Comparison of ENCODE assay signal across 11 cellular contexts in the genomic region with DNA sequence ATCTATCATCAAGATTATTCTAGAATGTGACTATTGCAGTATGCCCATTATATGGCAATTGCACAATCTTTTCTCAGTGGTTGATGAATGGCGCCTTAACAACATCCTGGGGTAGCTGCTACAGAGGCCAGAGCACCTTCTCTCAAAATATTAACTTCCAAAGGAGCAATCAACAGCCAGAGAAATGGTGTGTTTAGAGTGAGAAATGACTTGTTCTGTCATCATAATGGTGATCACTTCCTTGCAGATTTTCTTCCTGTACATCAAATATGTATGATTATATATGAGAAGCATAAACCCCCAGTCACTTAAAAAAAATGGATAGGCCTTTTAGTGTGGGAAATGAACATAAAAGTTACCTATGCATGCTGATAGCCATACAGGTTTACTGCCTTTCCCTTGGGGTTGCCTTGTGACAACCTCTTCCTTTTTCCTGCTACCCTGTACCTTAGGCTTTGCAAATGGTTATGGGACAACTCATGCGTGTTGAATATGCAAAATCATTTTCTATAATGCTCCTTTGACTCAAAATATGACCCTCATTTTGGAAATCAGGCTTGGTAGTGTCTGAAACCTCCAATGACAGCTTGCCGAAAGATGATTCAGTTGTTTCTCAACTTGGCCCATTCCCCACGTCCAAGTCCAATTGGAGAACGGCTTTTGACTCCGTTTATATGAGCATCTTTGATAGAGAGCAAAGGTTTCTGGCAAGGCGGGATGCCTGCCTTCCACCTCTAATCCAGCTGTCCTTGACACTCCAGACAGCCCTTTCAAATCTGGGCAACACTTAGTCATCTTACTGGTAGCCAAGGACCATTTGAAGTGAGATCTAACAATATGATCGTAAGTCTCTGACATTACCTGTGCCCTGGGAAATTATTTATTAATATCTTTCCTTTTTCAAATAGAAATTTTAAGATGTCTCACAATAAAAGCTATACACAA.
DNase-seq lines count a peak whose midpoint lies in the region; ATAC-seq and TF ChIP-seq lines count a peak whose summit lies in the region.
"Had no signal": no experiment of that assay in that cellular context is flagged by ENCODE, and none has a peak within 500 bp of the region (broad histone marks: within the 10 kb centered on the region; RNA-seq: fewer than 3 reads in every experiment).

No MANE protein-coding gene starts in this region.

- no peaks in the 10 kb centered on the region for H3K79me1 ChIP-seq in trophoblast cell (ENCODE audit: low read length)

- H3K9ac ChIP-seq in trophoblast cell (ENCODE audit: low read length) = no peak overlapping the region

- H4K8ac ChIP-seq in trophoblast cell (ENCODE audit: low read depth, low read length) = no peak overlapping the region

- no peak overlapping the region for H3K14ac ChIP-seq in trophoblast cell (ENCODE audit: low read length)

- H3K9me3 ChIP-seq in trophoblast cell (ENCODE audit: insufficient read depth, low read depth, low read length) (peaks cover 2% of the 10 kb centered on the region), gastroesophageal sphincter (no peaks in the 10 kb centered on the region)
- H3K9me3 ChIP-seq: ascending aorta had no signal

- DNase-seq in trophoblast cell (no peak), NCI-H1694 treated with DMSO at 0.1 percent for 48 hours (lab: John Stamatoyannopoulos, UW) (no peak), ACHN (no peak)
- DNase-seq: HFFc6, PC-3 had no signal

- ATAC-seq in GM19395 (IDR thresholded peaks at IDR 0.05; ENCODE audit: unreplicated experiment) (peak; percentile 85), HG02840 (IDR thresholded peaks at IDR 0.05; ENCODE audit: low FRiP score, unreplicated experiment) (peak; percentile 88), HG03558 (IDR thresholded peaks at IDR 0.05; ENCODE audit: extremely low read depth, unreplicated experiment) (peak; percentile 80), gastroesophageal sphincter (no peak)
- ATAC-seq: PC-3 had no signal

- in situ Hi-C loops in ACHN (cut with HindIII; ENCODE audit: low pct_ligation_motif_present, low pct_unique_long_range_greater_than_20kb, low sequenced_read_pairs) = no loop called here

- no CpG with 5 or more reads among the region's 8 CpGs for WGBS in trophoblast cell (ENCODE audit: extremely low coverage, insufficient coverage, insufficient read length)
- 47 to 60% methylated on average over 6 to 8 of the region's 8 CpGs for WGBS in gastroesophageal sphincter (ENCODE audit: low coverage in 1 of 2), 2 donors

- H3K36me3 ChIP-seq in trophoblast cell (ENCODE audit: control insufficient read depth in 1 of 2, insufficient read depth in 2 of 2, low read length in 2 of 2) = no peaks in the 10 kb centered on the region
- no peaks in the 10 kb centered on the region for H3K36me3 ChIP-seq in gastroesophageal sphincter
- H3K36me3 ChIP-seq: ascending aorta had no signal

- H2BK120ac ChIP-seq in trophoblast cell (ENCODE audit: insufficient read depth, low read length, poor library complexity) = no peak overlapping the region

- no peak overlapping the region for H2AK5ac ChIP-seq in trophoblast cell (ENCODE audit: low read length)

- H3K4me1 ChIP-seq in trophoblast cell (ENCODE audit: control insufficient read depth in 1 of 2, insufficient read depth in 2 of 2, low read length in 2 of 2) (no peaks in the 10 kb centered on the region), gastroesophageal sphincter (peaks cover 0 to 9% (median 2%) of the 10 kb centered on the region in 3 donors)
- H3K4me1 ChIP-seq: ascending aorta had no signal

- H3K23ac ChIP-seq in trophoblast cell (ENCODE audit: low read length) = no peak overlapping the region

- H2BK12ac ChIP-seq in trophoblast cell (ENCODE audit: low read length) = no peak overlapping the region

- no peak overlapping the region for H2AFZ ChIP-seq in trophoblast cell (ENCODE audit: insufficient read depth, low read length, poor library complexity)

- H3K27me3 ChIP-seq in trophoblast cell (ENCODE audit: insufficient read depth, low read length) (no peaks in the 10 kb centered on the region), gastroesophageal sphincter (no peaks in the 10 kb centered on the region)
- H3K27me3 ChIP-seq: ascending aorta had no signal

- H3K27ac ChIP-seq in trophoblast cell (ENCODE audit: low read depth, low read length) = no peak overlapping the region
- H3K27ac ChIP-seq in gastroesophageal sphincter = no peak overlapping the region
- H3K27ac ChIP-seq: ascending aorta had no signal

- no peak for TF ChIP-seq POLR2A in gastroesophageal sphincter (IDR thresholded peaks at IDR 0.05)

- TF ChIP-seq CTCF in GM12875 (IDR thresholded peaks at IDR 0.05; ENCODE audit: borderline replicate concordance, insufficient read depth, low read depth, low read length) = no peak
- no peak for TF ChIP-seq CTCF in gastroesophageal sphincter (IDR thresholded peaks at IDR 0.05)

- no peak overlapping the region for H3K18ac ChIP-seq in trophoblast cell (ENCODE audit: low read length)

- no peak for TF ChIP-seq EP300 in gastroesophageal sphincter (IDR thresholded peaks at IDR 0.05)

- no peak overlapping the region for H4K91ac ChIP-seq in trophoblast cell (ENCODE audit: low read depth, low read length)

- no peak overlapping the region for H3K4ac ChIP-seq in trophoblast cell (ENCODE audit: low read depth, low read length)

- no peak overlapping the region for H3K4me2 ChIP-seq in trophoblast cell (ENCODE audit: low read length)

- H3K4me3 ChIP-seq in GM12875 (ENCODE audit: low read depth, low read length) (peak overlapping the region; percentile 31), trophoblast cell (ENCODE audit: low read depth, low read length) (no peak overlapping the region), gastroesophageal sphincter (no peak overlapping the region)
- H3K4me3 ChIP-seq: ascending aorta had no signal

- no peak overlapping the region for H2BK5ac ChIP-seq in trophoblast cell (ENCODE audit: low read depth, low read length, poor library complexity)

- no peak overlapping the region for H4K12ac ChIP-seq in trophoblast cell (ENCODE audit: low read depth, low read length)

- H3K79me2 ChIP-seq in trophoblast cell (ENCODE audit: control insufficient read depth, insufficient read depth, low read length, poor library complexity) = no peaks in the 10 kb centered on the region
